In genomic region chr2:206642075-206643025, GRCh38 we compare ENCODE assay signal across 8 cellular contexts. TPM values are rescaled to one million over a fixed set of nuclear protein-coding genes. Genes with fewer than 3 reads are reported as not detected.
A peak's percentile ranks its signal among the peaks of the same experiment; 100 is the strongest.
DNase-seq lines count a peak whose midpoint lies in the region; ATAC-seq and TF ChIP-seq lines count a peak whose summit lies in the region.

FAM237A (plus strand) TSS chr2:206642487; CDS start chr2:206644237, 1,750 bp downstream.

- intact Hi-C loops in upper lobe of right lung (cut with DNase I), result no loop called here

- ATAC-seq in upper lobe of right lung, result peak; percentile 55
- ATAC-seq in HG02884 (IDR thresholded peaks at IDR 0.05; ENCODE audit: unreplicated experiment), result no peak
- no peak for ATAC-seq in GM18511 (IDR thresholded peaks at IDR 0.05; ENCODE audit: unreplicated experiment)

- TF ChIP-seq CTCF in upper lobe of right lung (IDR thresholded peaks at IDR 0.05), result no peak

- H3K4me1 ChIP-seq in HUES6 (ENCODE audit: control insufficient read depth, insufficient read depth, low read length), result 0 out of 2 replicates have a peak, but pooled peaks cover 6% of the 10 kb centered on the region
- peaks cover 3% of the 10 kb centered on the region for H3K4me1 ChIP-seq in iPS-18a (ENCODE audit: control insufficient read depth, low read depth, low read length)
- H3K4me1 ChIP-seq in upper lobe of right lung, result no peaks in the 10 kb centered on the region

- no peaks in the 10 kb centered on the region for H3K9me3 ChIP-seq in HUES6 (ENCODE audit: control insufficient read depth, insufficient read depth, low read depth, low read length)
- no peaks in the 10 kb centered on the region for H3K9me3 ChIP-seq in iPS-18a (ENCODE audit: control insufficient read depth, low read depth, low read length)
- no peaks in the 10 kb centered on the region for H3K9me3 ChIP-seq in upper lobe of right lung

- no peaks in the 10 kb centered on the region for H3K36me3 ChIP-seq in HUES6 (ENCODE audit: control insufficient read depth, insufficient read depth, low read length)
- no peaks in the 10 kb centered on the region for H3K36me3 ChIP-seq in iPS-18a (ENCODE audit: control insufficient read depth, low read depth, low read length)
- H3K36me3 ChIP-seq in upper lobe of right lung, result no peaks in the 10 kb centered on the region

- DNase-seq in DMS153 treated with DMSO at 0.1 percent for 48 hours (lab: John Stamatoyannopoulos, UW; ENCODE audit: unreplicated experiment) (peak; percentile 26), amniotic epithelial cell (ENCODE audit: low read depth) (peak; percentile 56), upper lobe of right lung (peak; percentile 62), germinal center (ENCODE audit: low spot score) (no peak)

- H3K27ac ChIP-seq in HUES6 (ENCODE audit: low read depth, low read length), result no peak within 1 kb of the TSS
- no peak within 1 kb of the TSS for H3K27ac ChIP-seq in iPS-18a (ENCODE audit: low read length)
- H3K27ac ChIP-seq in upper lobe of right lung, result no peak within 1 kb of the TSS

- H3K4me3 ChIP-seq in HUES6 (ENCODE audit: low read depth, low read length), result peak within 1 kb of the TSS; percentile 69
- peak within 1 kb of the TSS; percentile 78 for H3K4me3 ChIP-seq in iPS-18a (ENCODE audit: low read length)
- H3K4me3 ChIP-seq in upper lobe of right lung, result no peak within 1 kb of the TSS

- H3K9ac ChIP-seq in HUES6 (ENCODE audit: low read length) (no peak within 1 kb of the TSS), iPS-18a (ENCODE audit: low read length) (no peak within 1 kb of the TSS)

- H3K27me3 ChIP-seq in HUES6 (ENCODE audit: control insufficient read depth, insufficient read depth, low read length) (peaks cover 73% of the 10 kb centered on the region), iPS-18a (ENCODE audit: control insufficient read depth, insufficient read depth, low read length) (peaks cover 59% of the 10 kb centered on the region), upper lobe of right lung (peaks cover 36% of the 10 kb centered on the region)

RNA-seq across cellular contexts. Expression of gene FAM237A, which starts in this region (rescaled TPM):
- not detected for total RNA-seq in upper lobe of right lung

Comparison
In these comparisons a context has a peak if more than half of its experiments do, and no peak if none do; other contexts are left out.
1. Peak in DNase-seq and ATAC-seq in upper lobe of right lung; RNA of the gene not detected or under 1 TPM.